In genomic region chr12:117408161-117408791, GRCh38 we compare ENCODE assay signal across 11 cellular contexts. TPM values are rescaled to one million over a fixed set of nuclear protein-coding genes. Genes with fewer than 3 reads are reported as not detected.
DNase-seq lines count a peak whose midpoint lies in the region; ATAC-seq and TF ChIP-seq lines count a peak whose summit lies in the region.
"Had no signal": no experiment of that assay in that cellular context is flagged by ENCODE, and none has a peak within 500 bp of the region (broad histone marks: within the 10 kb centered on the region; RNA-seq: fewer than 3 reads in every experiment).

No MANE protein-coding gene starts in this region.

- DNase-seq in H9 (peak; percentile 65), RWPE1 (ENCODE audit: low spot score) (peak; percentile 23), right cardiac atrium (peak; percentile 37 to 65 (median 45)), skeletal muscle cell (ENCODE audit: low read depth) (peak; percentile 0)
- DNase-seq in activated CD4-positive, alpha-beta T cell treated with anti-CD3 and anti-CD28 coated beads for 4 hours: no peak
- DNase-seq in activated naive CD4-positive, alpha-beta T cell treated with anti-CD3 and anti-CD28 coated beads, Interleukin-2, amount 50 U/mL, for 72 hours (ENCODE audit: low spot score in 2 of 2): no peak
- DNase-seq: effector CD4-positive, alpha-beta T cell; NCI-H1436 treated with DMSO at 0.1 percent for 48 hours; stimulated activated naive CD8-positive, alpha-beta T cell treated with anti-CD3 and anti-CD28 coated beads, Interleukin-15, amount 100 ng/mL, for 72 hours had no signal

- no peak overlapping the region for H2BK5ac ChIP-seq in H9 (ENCODE audit: insufficient read length, low read length)

- peak overlapping the region; percentile 94 for H2AFZ ChIP-seq in H9 (ENCODE audit: low read length)

- H3K9me3 Mint-ChIP-seq in H9: no peaks in the 10 kb centered on the region; a peak in 1 of 5 replicates
- H3K9me3 Mint-ChIP-seq in activated naive CD4-positive, alpha-beta T cell treated with anti-CD3 and anti-CD28 coated beads, Interleukin-2, amount 50 U/mL, for 72 hours: peaks cover 0 to 3% of the 10 kb centered on the region in 2 donors

- H2BK15ac ChIP-seq in H9 (ENCODE audit: low read depth, low read length): no peak overlapping the region

- ATAC-seq in right cardiac atrium: peak; percentile 76 to 83
- no peak for ATAC-seq in HG03175 (IDR thresholded peaks at IDR 0.05; ENCODE audit: unreplicated experiment)
- ATAC-seq in GM18873 (IDR thresholded peaks at IDR 0.05; ENCODE audit: low FRiP score, unreplicated experiment): no peak
- no peak for ATAC-seq in activated naive CD4-positive, alpha-beta T cell treated with anti-CD3 and anti-CD28 coated beads, Interleukin-2, amount 50 U/mL, for 72 hours
- ATAC-seq: stimulated activated naive CD8-positive, alpha-beta T cell treated with anti-CD3 and anti-CD28 coated beads, Interleukin-15, amount 100 ng/mL, for 72 hours had no signal

- intact Hi-C loops in right cardiac atrium (cut with DNase I): no loop called here

- no peak overlapping the region for H3K4me3 Mint-ChIP-seq in H9
- H3K4me3 Mint-ChIP-seq: stimulated activated naive CD8-positive, alpha-beta T cell treated with anti-CD3 and anti-CD28 coated beads, Interleukin-15, amount 100 ng/mL, for 72 hours had no signal

- no peak overlapping the region for H3K4ac ChIP-seq in H9 (ENCODE audit: low read depth, low read length)

- no peak overlapping the region for H3K23ac ChIP-seq in H9 (ENCODE audit: insufficient read length, low read depth, low read length)

- H3K18ac ChIP-seq in H9 (ENCODE audit: insufficient read length, low read depth, low read length): peak overlapping the region; percentile 69

- no peak overlapping the region for H4K91ac ChIP-seq in H9 (ENCODE audit: insufficient read length, low read depth, low read length)

- no peaks in the 10 kb centered on the region for H3K79me2 ChIP-seq in H9 (ENCODE audit: insufficient read depth, low read length)

- H3K4me1 ChIP-seq in H9 (ENCODE audit: insufficient read depth, low read length) (peaks cover 8% of the 10 kb centered on the region; the same call in 1 of the 2 replicates), right cardiac atrium (ENCODE audit: control insufficient read depth, insufficient read depth, low read length) (no peaks in the 10 kb centered on the region)

- CTCF ChIA-PET in RWPE1 (lab: Yijun Ruan, JAX): no interaction called here

- POLR2A ChIA-PET in RWPE1 (lab: Yijun Ruan, JAX; ENCODE audit: low non-redundant PET): no interaction called here

- no peak overlapping the region for H3K4me3 ChIP-seq in right cardiac atrium (ENCODE audit: low read length)
- H3K4me3 ChIP-seq in skeletal muscle cell (ENCODE audit: low read depth, low read length): no peak overlapping the region

- peaks cover 2% of the 10 kb centered on the region for H3K23me2 ChIP-seq in H9 (ENCODE audit: insufficient read length, low read depth, low read length, poor library complexity, severe bottlenecking)

- H3K9ac ChIP-seq in H9 (ENCODE audit: extremely low read depth, insufficient read length, low read length): no peak overlapping the region

- H4K20me1 ChIP-seq in H9 (ENCODE audit: control insufficient read depth, insufficient read depth, insufficient read length): no peaks in the 10 kb centered on the region

- H3K27ac ChIP-seq in H9 (ENCODE audit: insufficient read length, low read depth, low read length): no peak overlapping the region
- 0 out of 2 replicates have a peak overlapping the region, but pooled peaks have one; percentile 6 for H3K27ac ChIP-seq in RWPE1
- no peak overlapping the region for H3K27ac ChIP-seq in right cardiac atrium (ENCODE audit: low read length)

- no peaks in the 10 kb centered on the region for H3K79me1 ChIP-seq in H9 (ENCODE audit: insufficient read depth, low read depth, low read length, poor library complexity, severe bottlenecking)

- H2BK12ac ChIP-seq in H9 (ENCODE audit: insufficient read length, low read depth, low read length): no peak overlapping the region

- no peaks in the 10 kb centered on the region for H3K36me3 Mint-ChIP-seq in H9 (ENCODE audit: insufficient read depth in 1 of 3, low read depth in 3 of 3)
- H3K36me3 Mint-ChIP-seq in activated naive CD4-positive, alpha-beta T cell treated with anti-CD3 and anti-CD28 coated beads, Interleukin-2, amount 50 U/mL, for 72 hours: no peaks in the 10 kb centered on the region

- no CpG with 5 or more reads among the region's 11 CpGs for WGBS in H9 (ENCODE audit: extremely low coverage, insufficient read length, low lambda C conversion rate)
- 43% methylated on average over 11 of the region's 11 CpGs for WGBS in right cardiac atrium

- no peak overlapping the region for H4K5ac ChIP-seq in H9 (ENCODE audit: insufficient read length, low read depth, low read length)

- no peak overlapping the region for H2BK20ac ChIP-seq in H9 (ENCODE audit: low read depth, low read length, poor library complexity, severe bottlenecking)

- H3K27me3 Mint-ChIP-seq in H9 (ENCODE audit: low read depth): peaks cover 19% of the 10 kb centered on the region

- no peaks in the 10 kb centered on the region for H3K27me3 ChIP-seq in H9 (ENCODE audit: insufficient read depth, low read length)
- H3K27me3 ChIP-seq in right cardiac atrium (ENCODE audit: control insufficient read depth, insufficient read depth): no peaks in the 10 kb centered on the region

- no peak overlapping the region for H3K4me2 ChIP-seq in H9 (ENCODE audit: insufficient read depth, insufficient read length, low read length)

- H3K4me1 Mint-ChIP-seq in H9: peaks cover 11 to 15% of the 10 kb centered on the region in 2 experiments
- H3K4me1 Mint-ChIP-seq: stimulated activated naive CD8-positive, alpha-beta T cell treated with anti-CD3 and anti-CD28 coated beads, Interleukin-15, amount 100 ng/mL, for 72 hours had no signal

- peak overlapping the region; percentile 73; the same call in 1 of the 2 replicates for H3K14ac ChIP-seq in H9 (ENCODE audit: insufficient read depth, low read length)

- H4K8ac ChIP-seq in H9 (replicated peaks; ENCODE audit: insufficient read length, low read depth, low read length): no peak overlapping the region

- no peak overlapping the region for H3K56ac ChIP-seq in H9 (ENCODE audit: insufficient read length, low read depth, low read length)

- no peaks in the 10 kb centered on the region for H3K9me3 ChIP-seq in H9 (ENCODE audit: control insufficient read depth, low read depth, low read length)
- no peaks in the 10 kb centered on the region for H3K9me3 ChIP-seq in right cardiac atrium (ENCODE audit: control insufficient read depth, low read length)

- no peak overlapping the region for H2BK120ac ChIP-seq in H9 (ENCODE audit: low read depth, low read length, poor library complexity, severe bottlenecking)

- peak overlapping the region in 2 of 3 experiments; percentile 20 to 85; a peak in 1 of 7 replicates for H3K27ac Mint-ChIP-seq in H9
- no peak overlapping the region for H3K27ac Mint-ChIP-seq in activated naive CD4-positive, alpha-beta T cell treated with anti-CD3 and anti-CD28 coated beads, Interleukin-2, amount 50 U/mL, for 72 hours
- H3K27ac Mint-ChIP-seq: stimulated activated naive CD8-positive, alpha-beta T cell treated with anti-CD3 and anti-CD28 coated beads, Interleukin-15, amount 100 ng/mL, for 72 hours had no signal

- H3T11ph ChIP-seq in H9 (ENCODE audit: low read length): no peak overlapping the region

- no peak overlapping the region for H2AK5ac ChIP-seq in H9 (ENCODE audit: insufficient read length, low read length)

- TF ChIP-seq CTCF in H9 (conservative IDR thresholded peaks at IDR 0.05) (no peak), RWPE1 (conservative IDR thresholded peaks at IDR 0.05; ENCODE audit: low read depth) (no peak)

RNA-seq across cellular contexts. Expression of gene NOS1, which starts 46.9 kb away (rescaled TPM):
- total RNA-seq in H9 (2021) (2.3 and 2.4 TPM in 2 replicates), right cardiac atrium (under 1 TPM; 0.09 to 0.71 (median 0.27) TPM)
- polyA plus RNA-seq in right cardiac atrium: 0.07 TPM
- total RNA-seq in activated naive CD4-positive, alpha-beta T cell treated with anti-CD3 and anti-CD28 coated beads, Interleukin-2, amount 50 U/mL, for 72 hours: under 1 TPM in 1 of 2 donors, not detected in 1; 0.07 TPM

Comparison
In these comparisons a context has a peak if more than half of its experiments do, and no peak if none do; other contexts are left out.
1. DNase-seq: peak in H9 (single experiment), RWPE1 (single experiment), right cardiac atrium (3 of 3) and skeletal muscle cell (single experiment); none in activated CD4-positive, alpha-beta T cell treated with anti-CD3 and anti-CD28 coated beads for 4 hours (0 of 2) and activated naive CD4-positive, alpha-beta T cell treated with anti-CD3 and anti-CD28 coated beads, Interleukin-2, amount 50 U/mL, for 72 hours (0 of 2).
2. H3K27ac Mint-ChIP-seq: peak in H9 (2 of 3); none in activated naive CD4-positive, alpha-beta T cell treated with anti-CD3 and anti-CD28 coated beads, Interleukin-2, amount 50 U/mL, for 72 hours (0 of 2).
3. ATAC-seq: peak in right cardiac atrium (2 of 2); none in HG03175 (single experiment), GM18873 (single experiment) and activated naive CD4-positive, alpha-beta T cell treated with anti-CD3 and anti-CD28 coated beads, Interleukin-2, amount 50 U/mL, for 72 hours (0 of 2).